Comparison of ENCODE assay signal across 9 cellular contexts in the genomic region with DNA sequence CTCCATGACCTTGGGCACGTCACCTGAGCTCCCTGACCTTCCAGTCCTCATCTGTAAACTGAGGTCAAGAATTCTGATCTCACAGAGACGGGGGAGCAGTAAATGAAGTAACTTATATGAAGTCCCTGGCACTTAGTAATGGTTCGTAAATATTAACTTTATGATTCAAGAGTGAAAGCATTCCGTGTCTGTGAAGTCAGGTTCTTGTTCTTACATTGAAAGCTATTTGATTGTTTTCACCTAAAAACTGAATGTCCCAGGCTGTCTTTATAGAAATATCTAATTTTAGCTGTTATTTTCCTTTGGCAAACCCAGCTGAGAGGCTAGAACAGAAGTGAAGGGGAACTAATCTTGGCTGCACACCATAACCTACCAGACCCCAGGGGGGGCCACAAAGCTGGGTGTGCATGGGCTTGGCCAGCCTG.
A peak's percentile ranks its signal among the peaks of the same experiment; 100 is the strongest.
DNase-seq lines count a peak whose midpoint lies in the region; ATAC-seq and TF ChIP-seq lines count a peak whose summit lies in the region.
"Had no signal": no experiment of that assay in that cellular context is flagged by ENCODE, and none has a peak within 500 bp of the region (broad histone marks: within the 10 kb centered on the region; RNA-seq: fewer than 3 reads in every experiment).

No MANE protein-coding gene starts in this region.

- H3K4me3 ChIP-seq in DND-41 (ENCODE audit: low read depth in 1 of 2, low read length in 2 of 2) (peak overlapping the region in 1 of 2 experiments; percentile 50; a peak in 3 of 4 replicates), fibroblast of villous mesenchyme (ENCODE audit: low read depth, low read length) (no peak overlapping the region), rectal smooth muscle tissue (ENCODE audit: low read length) (no peak overlapping the region), H7 (ENCODE audit: insufficient read depth, low read depth, low read length) (no peak overlapping the region)

- no peaks in the 10 kb centered on the region for H3K27me3 Mint-ChIP-seq in T-helper 17 cell

- no peak for TF ChIP-seq CTCF in DND-41 (IDR thresholded peaks at IDR 0.05; ENCODE audit: borderline replicate concordance, extremely low read depth, low read length, poor library complexity, severe bottlenecking)
- TF ChIP-seq CTCF in fibroblast of villous mesenchyme (IDR thresholded peaks at IDR 0.05; ENCODE audit: insufficient read depth, low read depth, low read length): no peak

- peaks cover 22% of the 10 kb centered on the region for H3K4me1 Mint-ChIP-seq in T-helper 17 cell

- peak overlapping the region; percentile 75 for H3K4me3 Mint-ChIP-seq in T-helper 17 cell

- H4K20me1 ChIP-seq in DND-41 (ENCODE audit: insufficient read depth, low read length): no peaks in the 10 kb centered on the region

- H3K36me3 ChIP-seq in DND-41 (ENCODE audit: insufficient read depth, low read length) (no peaks in the 10 kb centered on the region), rectal smooth muscle tissue (ENCODE audit: control insufficient read depth, insufficient read depth, low read length) (no peaks in the 10 kb centered on the region), H7 (replicated peaks; ENCODE audit: control insufficient read depth, insufficient read depth, low read length) (no peaks in the 10 kb centered on the region)

- peak overlapping the region; percentile 60 for H2AFZ ChIP-seq in DND-41 (ENCODE audit: low read depth, low read length)

- H3K27ac ChIP-seq in DND-41 (ENCODE audit: low read length) (peak overlapping the region; percentile 89), rectal smooth muscle tissue (ENCODE audit: low read depth, low read length) (peak overlapping the region; percentile 69)

- peaks cover 19% of the 10 kb centered on the region for H3K9me3 ChIP-seq in DND-41 (ENCODE audit: insufficient read depth, low read length, severe bottlenecking)
- peaks cover 2% of the 10 kb centered on the region for H3K9me3 ChIP-seq in T-helper 17 cell (ENCODE audit: control insufficient read depth, low read length, poor library complexity, severe bottlenecking)

- H3K27ac Mint-ChIP-seq in T-helper 17 cell: peak overlapping the region; percentile 76

- peak overlapping the region; percentile 79 for H3K4me2 ChIP-seq in DND-41 (ENCODE audit: insufficient read depth, low read length)

- H3K27me3 ChIP-seq in DND-41 (ENCODE audit: insufficient read depth, low read length, poor library complexity) (no peaks in the 10 kb centered on the region), rectal smooth muscle tissue (ENCODE audit: control insufficient read depth, insufficient read depth, low read length) (no peaks in the 10 kb centered on the region), H7 (ENCODE audit: control insufficient read depth, insufficient read depth, low read length) (no peaks in the 10 kb centered on the region)

- H3K36me3 Mint-ChIP-seq in T-helper 17 cell (ENCODE audit: low read depth): no peaks in the 10 kb centered on the region

- DNase-seq in DND-41: no peak
- DNase-seq in T-helper 17 cell: no peak
- DNase-seq in fibroblast of villous mesenchyme (ENCODE audit: low read depth): peak; percentile 47
- DNase-seq in D341Med (ENCODE audit: low spot score): no peak
- no peak for DNase-seq in H7
- DNase-seq in AG08395 (ENCODE audit: low spot score): no peak
- DNase-seq: NCI-H2107 had no signal

- H3K9ac ChIP-seq in DND-41 (ENCODE audit: low read depth, low read length): peak overlapping the region; percentile 55
- no peak overlapping the region for H3K9ac ChIP-seq in rectal smooth muscle tissue (ENCODE audit: low read length)

- ATAC-seq in DND-41 (ENCODE audit: insufficient read depth, low read depth) (no peak), T-helper 17 cell (no peak), HG02870 (IDR thresholded peaks at IDR 0.05; ENCODE audit: unreplicated experiment) (no peak)

- no peaks in the 10 kb centered on the region for H3K79me2 ChIP-seq in DND-41 (ENCODE audit: insufficient read depth, low read length)

- H3K4me1 ChIP-seq in DND-41 (ENCODE audit: insufficient read depth, low read length) (peaks cover 53% of the 10 kb centered on the region), rectal smooth muscle tissue (ENCODE audit: control insufficient read depth, insufficient read depth, low read length) (no peaks in the 10 kb centered on the region)
